In genomic region chr10:14071956-14072355, GRCh38 we compare ENCODE assay signal across 10 cellular contexts.
"Had no signal": no experiment of that assay in that cellular context is flagged by ENCODE, and none has a peak within 500 bp of the region (broad histone marks: within the 10 kb centered on the region; RNA-seq: fewer than 3 reads in every experiment).

No MANE protein-coding gene starts in this region.

- H3K9me3 ChIP-seq: HAP-1 had no signal

- ATAC-seq: HCT116, HepG2, K562 had no signal

- H2AFZ ChIP-seq: GM23248 had no signal

- H3K9ac ChIP-seq: GM23248 had no signal

- H3K36me3 ChIP-seq: HAP-1 had no signal

- DNase-seq: GM23248, GOT3, H7, HFFc6, KG1 had no signal

- H3K4me3 ChIP-seq: GM23248, HAP-1, K562 had no signal

- H3K27ac ChIP-seq: GM23248, HL-60 had no signal

- FAIRE-seq: HepG2, K562 had no signal
